ENCODE assay signal across 1 cellular context in the genomic region with DNA sequence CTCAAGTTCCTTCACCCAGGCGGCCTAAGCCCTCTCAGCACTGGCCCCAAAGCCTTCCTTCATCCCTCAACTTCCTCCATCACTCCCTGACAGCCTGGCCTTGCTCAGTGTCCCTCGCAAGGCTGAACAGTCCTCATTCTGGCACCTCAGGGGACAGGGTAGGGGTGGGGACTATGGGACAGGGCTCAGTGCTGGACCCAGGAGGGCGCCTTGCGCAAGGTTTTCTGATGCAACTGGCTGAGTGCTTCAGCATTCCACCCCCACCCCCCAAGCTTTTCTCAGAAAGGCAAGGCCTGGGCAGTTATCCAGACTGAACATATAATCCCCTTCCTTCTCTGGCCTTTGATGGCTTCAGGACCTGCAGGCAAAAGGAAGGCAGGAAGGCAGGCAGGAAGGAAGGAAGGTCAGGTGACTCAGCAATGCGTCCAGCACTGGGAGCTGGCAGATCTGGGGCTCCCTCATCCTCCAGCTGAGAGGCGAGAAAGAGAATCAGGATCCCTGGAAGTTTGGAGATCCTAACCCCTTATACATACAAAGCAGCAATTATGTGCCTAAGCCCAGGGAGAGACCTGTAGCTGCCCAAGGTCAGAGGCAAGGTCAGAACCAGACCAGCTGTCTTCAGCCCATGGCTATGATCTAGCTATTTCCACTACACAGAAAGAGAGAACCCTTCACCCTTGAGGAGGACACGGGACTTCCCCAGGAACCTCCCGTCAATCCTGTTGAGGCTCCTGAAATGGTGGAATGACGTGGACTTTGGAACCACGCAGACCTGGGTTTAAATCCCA.
A peak's percentile ranks its signal among the peaks of the same experiment; 100 is the strongest.
TF ChIP-seq lines count a peak whose summit lies in the region.

No MANE protein-coding gene starts in this region.

TF ChIP-seq in K562, 482 proteins besides CTCF, POLR2A, EP300 and RAD21 (continued from another document and continues in another):
- TF ChIP-seq, protein P1, sequence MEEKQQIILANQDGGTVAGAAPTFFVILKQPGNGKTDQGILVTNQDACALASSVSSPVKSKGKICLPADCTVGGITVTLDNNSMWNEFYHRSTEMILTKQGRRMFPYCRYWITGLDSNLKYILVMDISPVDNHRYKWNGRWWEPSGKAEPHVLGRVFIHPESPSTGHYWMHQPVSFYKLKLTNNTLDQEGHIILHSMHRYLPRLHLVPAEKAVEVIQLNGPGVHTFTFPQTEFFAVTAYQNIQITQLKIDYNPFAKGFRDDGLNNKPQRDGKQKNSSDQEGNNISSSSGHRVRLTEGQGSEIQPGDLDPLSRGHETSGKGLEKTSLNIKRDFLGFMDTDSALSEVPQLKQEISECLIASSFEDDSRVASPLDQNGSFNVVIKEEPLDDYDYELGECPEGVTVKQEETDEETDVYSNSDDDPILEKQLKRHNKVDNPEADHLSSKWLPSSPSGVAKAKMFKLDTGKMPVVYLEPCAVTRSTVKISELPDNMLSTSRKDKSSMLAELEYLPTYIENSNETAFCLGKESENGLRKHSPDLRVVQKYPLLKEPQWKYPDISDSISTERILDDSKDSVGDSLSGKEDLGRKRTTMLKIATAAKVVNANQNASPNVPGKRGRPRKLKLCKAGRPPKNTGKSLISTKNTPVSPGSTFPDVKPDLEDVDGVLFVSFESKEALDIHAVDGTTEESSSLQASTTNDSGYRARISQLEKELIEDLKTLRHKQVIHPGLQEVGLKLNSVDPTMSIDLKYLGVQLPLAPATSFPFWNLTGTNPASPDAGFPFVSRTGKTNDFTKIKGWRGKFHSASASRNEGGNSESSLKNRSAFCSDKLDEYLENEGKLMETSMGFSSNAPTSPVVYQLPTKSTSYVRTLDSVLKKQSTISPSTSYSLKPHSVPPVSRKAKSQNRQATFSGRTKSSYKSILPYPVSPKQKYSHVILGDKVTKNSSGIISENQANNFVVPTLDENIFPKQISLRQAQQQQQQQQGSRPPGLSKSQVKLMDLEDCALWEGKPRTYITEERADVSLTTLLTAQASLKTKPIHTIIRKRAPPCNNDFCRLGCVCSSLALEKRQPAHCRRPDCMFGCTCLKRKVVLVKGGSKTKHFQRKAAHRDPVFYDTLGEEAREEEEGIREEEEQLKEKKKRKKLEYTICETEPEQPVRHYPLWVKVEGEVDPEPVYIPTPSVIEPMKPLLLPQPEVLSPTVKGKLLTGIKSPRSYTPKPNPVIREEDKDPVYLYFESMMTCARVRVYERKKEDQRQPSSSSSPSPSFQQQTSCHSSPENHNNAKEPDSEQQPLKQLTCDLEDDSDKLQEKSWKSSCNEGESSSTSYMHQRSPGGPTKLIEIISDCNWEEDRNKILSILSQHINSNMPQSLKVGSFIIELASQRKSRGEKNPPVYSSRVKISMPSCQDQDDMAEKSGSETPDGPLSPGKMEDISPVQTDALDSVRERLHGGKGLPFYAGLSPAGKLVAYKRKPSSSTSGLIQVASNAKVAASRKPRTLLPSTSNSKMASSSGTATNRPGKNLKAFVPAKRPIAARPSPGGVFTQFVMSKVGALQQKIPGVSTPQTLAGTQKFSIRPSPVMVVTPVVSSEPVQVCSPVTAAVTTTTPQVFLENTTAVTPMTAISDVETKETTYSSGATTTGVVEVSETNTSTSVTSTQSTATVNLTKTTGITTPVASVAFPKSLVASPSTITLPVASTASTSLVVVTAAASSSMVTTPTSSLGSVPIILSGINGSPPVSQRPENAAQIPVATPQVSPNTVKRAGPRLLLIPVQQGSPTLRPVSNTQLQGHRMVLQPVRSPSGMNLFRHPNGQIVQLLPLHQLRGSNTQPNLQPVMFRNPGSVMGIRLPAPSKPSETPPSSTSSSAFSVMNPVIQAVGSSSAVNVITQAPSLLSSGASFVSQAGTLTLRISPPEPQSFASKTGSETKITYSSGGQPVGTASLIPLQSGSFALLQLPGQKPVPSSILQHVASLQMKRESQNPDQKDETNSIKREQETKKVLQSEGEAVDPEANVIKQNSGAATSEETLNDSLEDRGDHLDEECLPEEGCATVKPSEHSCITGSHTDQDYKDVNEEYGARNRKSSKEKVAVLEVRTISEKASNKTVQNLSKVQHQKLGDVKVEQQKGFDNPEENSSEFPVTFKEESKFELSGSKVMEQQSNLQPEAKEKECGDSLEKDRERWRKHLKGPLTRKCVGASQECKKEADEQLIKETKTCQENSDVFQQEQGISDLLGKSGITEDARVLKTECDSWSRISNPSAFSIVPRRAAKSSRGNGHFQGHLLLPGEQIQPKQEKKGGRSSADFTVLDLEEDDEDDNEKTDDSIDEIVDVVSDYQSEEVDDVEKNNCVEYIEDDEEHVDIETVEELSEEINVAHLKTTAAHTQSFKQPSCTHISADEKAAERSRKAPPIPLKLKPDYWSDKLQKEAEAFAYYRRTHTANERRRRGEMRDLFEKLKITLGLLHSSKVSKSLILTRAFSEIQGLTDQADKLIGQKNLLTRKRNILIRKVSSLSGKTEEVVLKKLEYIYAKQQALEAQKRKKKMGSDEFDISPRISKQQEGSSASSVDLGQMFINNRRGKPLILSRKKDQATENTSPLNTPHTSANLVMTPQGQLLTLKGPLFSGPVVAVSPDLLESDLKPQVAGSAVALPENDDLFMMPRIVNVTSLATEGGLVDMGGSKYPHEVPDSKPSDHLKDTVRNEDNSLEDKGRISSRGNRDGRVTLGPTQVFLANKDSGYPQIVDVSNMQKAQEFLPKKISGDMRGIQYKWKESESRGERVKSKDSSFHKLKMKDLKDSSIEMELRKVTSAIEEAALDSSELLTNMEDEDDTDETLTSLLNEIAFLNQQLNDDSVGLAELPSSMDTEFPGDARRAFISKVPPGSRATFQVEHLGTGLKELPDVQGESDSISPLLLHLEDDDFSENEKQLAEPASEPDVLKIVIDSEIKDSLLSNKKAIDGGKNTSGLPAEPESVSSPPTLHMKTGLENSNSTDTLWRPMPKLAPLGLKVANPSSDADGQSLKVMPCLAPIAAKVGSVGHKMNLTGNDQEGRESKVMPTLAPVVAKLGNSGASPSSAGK (IDR thresholded peaks at IDR 0.05), result peak; percentile 52
- no peak for TF ChIP-seq PRPF4 (IDR thresholded peaks at IDR 0.05; ENCODE audit: insufficient read depth, low read depth, low read length, poor library complexity, severe bottlenecking)
- TF ChIP-seq SMAD4 (CRISPR knock-in tag; conservative IDR thresholded peaks at IDR 0.05), result peak; percentile 97
- no peak for TF ChIP-seq NFYB (IDR thresholded peaks at IDR 0.05; ENCODE audit: extremely low read depth, insufficient read length)
- TF ChIP-seq ZNF347 (CRISPR knock-in tag; IDR thresholded peaks at IDR 0.05; ENCODE audit: low read depth), result no peak
- no peak for TF ChIP-seq SMARCC2 (IDR thresholded peaks at IDR 0.05; ENCODE audit: low read depth)
- TF ChIP-seq, protein P2, sequence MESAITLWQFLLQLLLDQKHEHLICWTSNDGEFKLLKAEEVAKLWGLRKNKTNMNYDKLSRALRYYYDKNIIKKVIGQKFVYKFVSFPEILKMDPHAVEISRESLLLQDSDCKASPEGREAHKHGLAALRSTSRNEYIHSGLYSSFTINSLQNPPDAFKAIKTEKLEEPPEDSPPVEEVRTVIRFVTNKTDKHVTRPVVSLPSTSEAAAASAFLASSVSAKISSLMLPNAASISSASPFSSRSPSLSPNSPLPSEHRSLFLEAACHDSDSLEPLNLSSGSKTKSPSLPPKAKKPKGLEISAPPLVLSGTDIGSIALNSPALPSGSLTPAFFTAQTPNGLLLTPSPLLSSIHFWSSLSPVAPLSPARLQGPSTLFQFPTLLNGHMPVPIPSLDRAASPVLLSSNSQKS (CRISPR knock-in tag; IDR thresholded peaks at IDR 0.05), result 0 out of 2 replicates have a peak, but pooled peaks have one; percentile 14
- TF ChIP-seq, protein P3, sequence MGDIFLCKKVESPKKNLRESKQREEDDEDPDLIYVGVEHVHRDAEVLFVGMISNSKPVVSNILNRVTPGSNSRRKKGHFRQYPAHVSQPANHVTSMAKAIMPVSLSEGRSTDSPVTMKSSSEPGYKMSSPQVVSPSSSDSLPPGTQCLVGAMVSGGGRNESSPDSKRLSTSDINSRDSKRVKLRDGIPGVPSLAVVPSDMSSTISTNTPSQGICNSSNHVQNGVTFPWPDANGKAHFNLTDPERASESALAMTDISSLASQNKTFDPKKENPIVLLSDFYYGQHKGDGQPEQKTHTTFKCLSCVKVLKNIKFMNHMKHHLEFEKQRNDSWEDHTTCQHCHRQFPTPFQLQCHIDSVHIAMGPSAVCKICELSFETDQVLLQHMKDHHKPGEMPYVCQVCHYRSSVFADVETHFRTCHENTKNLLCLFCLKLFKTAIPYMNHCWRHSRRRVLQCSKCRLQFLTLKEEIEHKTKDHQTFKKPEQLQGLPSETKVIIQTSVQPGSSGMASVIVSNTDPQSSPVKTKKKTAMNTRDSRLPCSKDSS (IDR thresholded peaks at IDR 0.05; ENCODE audit: low read depth, partially characterized antibody), result no peak
- no peak; the same call in 1 of the 2 replicates for TF ChIP-seq ZKSCAN8 (CRISPR knock-in tag; IDR thresholded peaks at IDR 0.05)
- TF ChIP-seq EGR1 (conservative IDR thresholded peaks at IDR 0.05), result 0 out of 2 replicates have a peak, but pooled peaks have one; percentile 38
- TF ChIP-seq SMAD3 (CRISPR knock-in tag; conservative IDR thresholded peaks at IDR 0.05), result peak; percentile 53
- TF ChIP-seq ZNF253 (CRISPR knock-in tag; conservative IDR thresholded peaks at IDR 0.05), result no peak
- peak; percentile 65 for TF ChIP-seq ZNF24 (IDR thresholded peaks at IDR 0.05)
- no peak for TF ChIP-seq SAP30 (IDR thresholded peaks at IDR 0.05; ENCODE audit: borderline replicate concordance, insufficient read depth, low read depth, low read length, poor library complexity, severe bottlenecking)
- TF ChIP-seq, protein P4, sequence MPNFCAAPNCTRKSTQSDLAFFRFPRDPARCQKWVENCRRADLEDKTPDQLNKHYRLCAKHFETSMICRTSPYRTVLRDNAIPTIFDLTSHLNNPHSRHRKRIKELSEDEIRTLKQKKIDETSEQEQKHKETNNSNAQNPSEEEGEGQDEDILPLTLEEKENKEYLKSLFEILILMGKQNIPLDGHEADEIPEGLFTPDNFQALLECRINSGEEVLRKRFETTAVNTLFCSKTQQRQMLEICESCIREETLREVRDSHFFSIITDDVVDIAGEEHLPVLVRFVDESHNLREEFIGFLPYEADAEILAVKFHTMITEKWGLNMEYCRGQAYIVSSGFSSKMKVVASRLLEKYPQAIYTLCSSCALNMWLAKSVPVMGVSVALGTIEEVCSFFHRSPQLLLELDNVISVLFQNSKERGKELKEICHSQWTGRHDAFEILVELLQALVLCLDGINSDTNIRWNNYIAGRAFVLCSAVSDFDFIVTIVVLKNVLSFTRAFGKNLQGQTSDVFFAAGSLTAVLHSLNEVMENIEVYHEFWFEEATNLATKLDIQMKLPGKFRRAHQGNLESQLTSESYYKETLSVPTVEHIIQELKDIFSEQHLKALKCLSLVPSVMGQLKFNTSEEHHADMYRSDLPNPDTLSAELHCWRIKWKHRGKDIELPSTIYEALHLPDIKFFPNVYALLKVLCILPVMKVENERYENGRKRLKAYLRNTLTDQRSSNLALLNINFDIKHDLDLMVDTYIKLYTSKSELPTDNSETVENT (CRISPR knock-in tag; IDR thresholded peaks at IDR 0.05), result no peak
- TF ChIP-seq ZNF764 (CRISPR knock-in tag; IDR thresholded peaks at IDR 0.05; ENCODE audit: low read depth), result no peak
- TF ChIP-seq, protein P5, sequence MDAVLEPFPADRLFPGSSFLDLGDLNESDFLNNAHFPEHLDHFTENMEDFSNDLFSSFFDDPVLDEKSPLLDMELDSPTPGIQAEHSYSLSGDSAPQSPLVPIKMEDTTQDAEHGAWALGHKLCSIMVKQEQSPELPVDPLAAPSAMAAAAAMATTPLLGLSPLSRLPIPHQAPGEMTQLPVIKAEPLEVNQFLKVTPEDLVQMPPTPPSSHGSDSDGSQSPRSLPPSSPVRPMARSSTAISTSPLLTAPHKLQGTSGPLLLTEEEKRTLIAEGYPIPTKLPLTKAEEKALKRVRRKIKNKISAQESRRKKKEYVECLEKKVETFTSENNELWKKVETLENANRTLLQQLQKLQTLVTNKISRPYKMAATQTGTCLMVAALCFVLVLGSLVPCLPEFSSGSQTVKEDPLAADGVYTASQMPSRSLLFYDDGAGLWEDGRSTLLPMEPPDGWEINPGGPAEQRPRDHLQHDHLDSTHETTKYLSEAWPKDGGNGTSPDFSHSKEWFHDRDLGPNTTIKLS (IDR thresholded peaks at IDR 0.05; ENCODE audit: borderline replicate concordance, low read depth), result peak; percentile 55; the same call in 1 of the 2 replicates
- TF ChIP-seq TARDBP (IDR thresholded peaks at IDR 0.05), result no peak
- peak; percentile 93 for TF ChIP-seq CTBP1 (IDR thresholded peaks at IDR 0.05; ENCODE audit: borderline replicate concordance)
- TF ChIP-seq, protein P6, sequence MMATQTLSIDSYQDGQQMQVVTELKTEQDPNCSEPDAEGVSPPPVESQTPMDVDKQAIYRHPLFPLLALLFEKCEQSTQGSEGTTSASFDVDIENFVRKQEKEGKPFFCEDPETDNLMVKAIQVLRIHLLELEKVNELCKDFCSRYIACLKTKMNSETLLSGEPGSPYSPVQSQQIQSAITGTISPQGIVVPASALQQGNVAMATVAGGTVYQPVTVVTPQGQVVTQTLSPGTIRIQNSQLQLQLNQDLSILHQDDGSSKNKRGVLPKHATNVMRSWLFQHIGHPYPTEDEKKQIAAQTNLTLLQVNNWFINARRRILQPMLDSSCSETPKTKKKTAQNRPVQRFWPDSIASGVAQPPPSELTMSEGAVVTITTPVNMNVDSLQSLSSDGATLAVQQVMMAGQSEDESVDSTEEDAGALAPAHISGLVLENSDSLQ (IDR thresholded peaks at IDR 0.05), result peak; percentile 23; the same call in 1 of the 2 replicates
- TF ChIP-seq ZNF232 (CRISPR knock-in tag; IDR thresholded peaks at IDR 0.05), result no peak
- TF ChIP-seq NFE2 (IDR thresholded peaks at IDR 0.05; ENCODE audit: low read depth), result peak; percentile 84
- no peak for TF ChIP-seq SMC3 (conservative IDR thresholded peaks at IDR 0.05; ENCODE audit: insufficient read depth, low read depth, low read length)
- TF ChIP-seq, protein P7, sequence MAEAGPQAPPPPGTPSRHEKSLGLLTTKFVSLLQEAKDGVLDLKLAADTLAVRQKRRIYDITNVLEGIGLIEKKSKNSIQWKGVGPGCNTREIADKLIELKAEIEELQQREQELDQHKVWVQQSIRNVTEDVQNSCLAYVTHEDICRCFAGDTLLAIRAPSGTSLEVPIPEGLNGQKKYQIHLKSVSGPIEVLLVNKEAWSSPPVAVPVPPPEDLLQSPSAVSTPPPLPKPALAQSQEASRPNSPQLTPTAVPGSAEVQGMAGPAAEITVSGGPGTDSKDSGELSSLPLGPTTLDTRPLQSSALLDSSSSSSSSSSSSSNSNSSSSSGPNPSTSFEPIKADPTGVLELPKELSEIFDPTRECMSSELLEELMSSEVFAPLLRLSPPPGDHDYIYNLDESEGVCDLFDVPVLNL (CRISPR knock-in tag; IDR thresholded peaks at IDR 0.05; ENCODE audit: low read depth), result no peak
- no peak for TF ChIP-seq NUFIP1 (IDR thresholded peaks at IDR 0.05; ENCODE audit: partially characterized antibody)
- no peak; a peak in 1 of 4 replicates for TF ChIP-seq SRF (CRISPR knock-in tag; IDR thresholded peaks at IDR 0.05)
- peak; percentile 26; the same call in 1 of the 2 replicates for TF ChIP-seq CREM (IDR thresholded peaks at IDR 0.05; ENCODE audit: low read depth)
- TF ChIP-seq NONO (IDR thresholded peaks at IDR 0.05; ENCODE audit: low read depth in 2 of 2, low read length in 1 of 2), result no peak
- TF ChIP-seq RBM17 (IDR thresholded peaks at IDR 0.05; ENCODE audit: borderline replicate concordance, low read depth, low read length), result no peak
- TF ChIP-seq TBL1XR1 (IDR thresholded peaks at IDR 0.05; ENCODE audit: low read length in 2 of 2), result peak in 1 of 2 experiments; percentile 83; a peak in 2 of 4 replicates
- TF ChIP-seq ZNF561 (CRISPR knock-in tag; conservative IDR thresholded peaks at IDR 0.05), result no peak
